In genomic region chr9:135992486-135993408, GRCh38 we compare ENCODE assay signal across 1 cellular context.
TF ChIP-seq lines count a peak whose summit lies in the region.

No MANE protein-coding gene starts in this region.

TF ChIP-seq in HepG2, 621 proteins besides CTCF, POLR2A, EP300 and RAD21 (continued from another document and continues in another):
- no peak for TF ChIP-seq TRIM22 (IDR thresholded peaks at IDR 0.05)
- TF ChIP-seq CENPT (CRISPR knock-in tag; IDR thresholded peaks at IDR 0.05; ENCODE audit: low read depth), result no peak
- 0 out of 2 replicates have a peak, but pooled peaks have one; percentile 5 for TF ChIP-seq ZNF547 (CRISPR knock-in tag; IDR thresholded peaks at IDR 0.05)
- TF ChIP-seq REXO4 (CRISPR knock-in tag; IDR thresholded peaks at IDR 0.05; ENCODE audit: borderline replicate concordance), result no peak
- no peak for TF ChIP-seq LCORL (IDR thresholded peaks at IDR 0.05)
- TF ChIP-seq LCORL (CRISPR knock-in tag; IDR thresholded peaks at IDR 0.05), result peak; percentile 88
- TF ChIP-seq SMAD3 (CRISPR knock-in tag; IDR thresholded peaks at IDR 0.05), result 0 out of 2 replicates have a peak, but pooled peaks have one; percentile 33
- no peak for TF ChIP-seq ZNF570 (CRISPR knock-in tag; IDR thresholded peaks at IDR 0.05; ENCODE audit: borderline replicate concordance)
- 0 out of 2 replicates have a peak, but pooled peaks have one; percentile 43 for TF ChIP-seq IRF9 (CRISPR knock-in tag; IDR thresholded peaks at IDR 0.05; ENCODE audit: borderline replicate concordance)
- TF ChIP-seq SIX4 (CRISPR knock-in tag; IDR thresholded peaks at IDR 0.05), result peak; percentile 13; the same call in 1 of the 2 replicates
- no peak for TF ChIP-seq ZNF839 (CRISPR knock-in tag; IDR thresholded peaks at IDR 0.05; ENCODE audit: borderline replicate concordance)
- TF ChIP-seq SMARCE1 (IDR thresholded peaks at IDR 0.05; ENCODE audit: borderline replicate concordance), result no peak
- TF ChIP-seq ZNF792 (CRISPR knock-in tag; IDR thresholded peaks at IDR 0.05), result peak; percentile 64
- TF ChIP-seq ZNF296 (CRISPR knock-in tag; conservative IDR thresholded peaks at IDR 0.05), result peak; percentile 94
- TF ChIP-seq ZNF501 (CRISPR knock-in tag; IDR thresholded peaks at IDR 0.05), result peak; percentile 87
- TF ChIP-seq THYN1 (CRISPR knock-in tag; IDR thresholded peaks at IDR 0.05; ENCODE audit: borderline replicate concordance, low read depth), result no peak
- TF ChIP-seq IKZF1 (IDR thresholded peaks at IDR 0.05), result no peak
- no peak for TF ChIP-seq SRSF4 (IDR thresholded peaks at IDR 0.05; ENCODE audit: low read depth, low read length, poor library complexity, severe bottlenecking)
- peak; percentile 76 for TF ChIP-seq NCOA2 (CRISPR knock-in tag; IDR thresholded peaks at IDR 0.05)
- no peak for TF ChIP-seq CREB3 (CRISPR knock-in tag; IDR thresholded peaks at IDR 0.05)
- TF ChIP-seq STAG1 (CRISPR knock-in tag; IDR thresholded peaks at IDR 0.05), result peak; percentile 22
- TF ChIP-seq SALL1 (CRISPR knock-in tag; IDR thresholded peaks at IDR 0.05), result peak; percentile 21; the same call in 1 of the 2 replicates
- TF ChIP-seq ZNF562 (CRISPR knock-in tag; IDR thresholded peaks at IDR 0.05; ENCODE audit: borderline replicate concordance), result no peak
- peak; percentile 78 for TF ChIP-seq HOXA3 (CRISPR knock-in tag; IDR thresholded peaks at IDR 0.05)
- no peak for TF ChIP-seq ZNF616 (CRISPR knock-in tag; IDR thresholded peaks at IDR 0.05; ENCODE audit: low read depth)
- TF ChIP-seq HOMEZ (CRISPR knock-in tag; IDR thresholded peaks at IDR 0.05; ENCODE audit: low read depth), result peak; percentile 42; the same call in 1 of the 2 replicates
- TF ChIP-seq PHF20 (CRISPR knock-in tag; IDR thresholded peaks at IDR 0.05), result peak; percentile 49; the same call in 1 of the 2 replicates
- TF ChIP-seq GTF2F1 (IDR thresholded peaks at IDR 0.05; ENCODE audit: low read length), result no peak
- peak; percentile 24; the same call in 1 of the 2 replicates for TF ChIP-seq HNF4A (CRISPR knock-in tag; IDR thresholded peaks at IDR 0.05)
- peak; percentile 46; the same call in 1 of the 2 replicates for TF ChIP-seq ELF4 (CRISPR knock-in tag; IDR thresholded peaks at IDR 0.05; ENCODE audit: borderline replicate concordance)
- no peak; the same call in 1 of the 2 replicates for TF ChIP-seq ZBTB43 (CRISPR knock-in tag; conservative IDR thresholded peaks at IDR 0.05)
- no peak for TF ChIP-seq FOXA1 (IDR thresholded peaks at IDR 0.05)
- TF ChIP-seq FOXA1 (CRISPR knock-in tag; IDR thresholded peaks at IDR 0.05), result peak; percentile 18; the same call in 1 of the 2 replicates
- TF ChIP-seq ZBTB37 (CRISPR knock-in tag; IDR thresholded peaks at IDR 0.05), result 0 out of 2 replicates have a peak, but pooled peaks have one; percentile 44
- TF ChIP-seq NRL (CRISPR knock-in tag; IDR thresholded peaks at IDR 0.05; ENCODE audit: borderline replicate concordance), result peak; percentile 62; the same call in 1 of the 2 replicates
- peak; percentile 6; the same call in 1 of the 2 replicates for TF ChIP-seq ZNF552 (CRISPR knock-in tag; IDR thresholded peaks at IDR 0.05; ENCODE audit: borderline replicate concordance)
- TF ChIP-seq ZNF572 (CRISPR knock-in tag; IDR thresholded peaks at IDR 0.05), result 0 out of 2 replicates have a peak, but pooled peaks have one; percentile 36
- TF ChIP-seq YEATS2 (CRISPR knock-in tag; IDR thresholded peaks at IDR 0.05; ENCODE audit: borderline replicate concordance), result peak; percentile 78
- TF ChIP-seq HNRNPK (IDR thresholded peaks at IDR 0.05; ENCODE audit: low read depth, low read length, poor library complexity, severe bottlenecking), result peak; percentile 38
- peak; percentile 37 for TF ChIP-seq YY1 (IDR thresholded peaks at IDR 0.05; ENCODE audit: insufficient read depth, insufficient replicate concordance, low read depth, low read length)
- TF ChIP-seq TARDBP (CRISPR knock-in tag; IDR thresholded peaks at IDR 0.05), result 0 out of 2 replicates have a peak, but pooled peaks have one; percentile 51
- 0 out of 2 replicates have a peak, but pooled peaks have one; percentile 23 for TF ChIP-seq HNF4G (IDR thresholded peaks at IDR 0.05; ENCODE audit: borderline replicate concordance, low read depth, low read length)
- TF ChIP-seq HNF4G (CRISPR knock-in tag; IDR thresholded peaks at IDR 0.05; ENCODE audit: borderline replicate concordance, low read depth), result peak; percentile 57; the same call in 1 of the 2 replicates
- TF ChIP-seq ZNF331 (CRISPR knock-in tag; IDR thresholded peaks at IDR 0.05), result no peak; the same call in none of the 2 replicates
- TF ChIP-seq ZNF891 (CRISPR knock-in tag; IDR thresholded peaks at IDR 0.05), result no peak
- TF ChIP-seq ZNF333 (CRISPR knock-in tag; IDR thresholded peaks at IDR 0.05; ENCODE audit: borderline replicate concordance), result no peak
- TF ChIP-seq ZBTB2 (CRISPR knock-in tag; IDR thresholded peaks at IDR 0.05; ENCODE audit: low read depth), result peak; percentile 45; the same call in 1 of the 2 replicates
- no peak for TF ChIP-seq CBFB (CRISPR knock-in tag; IDR thresholded peaks at IDR 0.05)
- no peak for TF ChIP-seq TCF12 (IDR thresholded peaks at IDR 0.05)
- 0 out of 2 replicates have a peak, but pooled peaks have one; percentile 30 for TF ChIP-seq TCF12 (CRISPR knock-in tag; IDR thresholded peaks at IDR 0.05)
- no peak for TF ChIP-seq NONO (IDR thresholded peaks at IDR 0.05)
- TF ChIP-seq NONO (CRISPR knock-in tag; conservative IDR thresholded peaks at IDR 0.05), result peak; percentile 79; the same call in 1 of the 2 replicates
- TF ChIP-seq BRD4 (CRISPR knock-in tag; IDR thresholded peaks at IDR 0.05), result no peak; the same call in none of the 2 replicates
- peak; percentile 32; the same call in 1 of the 2 replicates for TF ChIP-seq NCOR1 (IDR thresholded peaks at IDR 0.05; ENCODE audit: borderline replicate concordance, low read length)
- peak; percentile 64; the same call in 1 of the 2 replicates for TF ChIP-seq ZNF503 (CRISPR knock-in tag; IDR thresholded peaks at IDR 0.05)
- TF ChIP-seq ZNF136 (CRISPR knock-in tag; IDR thresholded peaks at IDR 0.05; ENCODE audit: low read depth), result no peak
- 0 out of 2 replicates have a peak, but pooled peaks have one; percentile 30 for TF ChIP-seq RNF2 (conservative IDR thresholded peaks at IDR 0.05; ENCODE audit: low read depth)
- TF ChIP-seq ZNF660 (CRISPR knock-in tag; IDR thresholded peaks at IDR 0.05; ENCODE audit: borderline replicate concordance, low read depth), result no peak
- no peak for TF ChIP-seq NCOA5 (CRISPR knock-in tag; IDR thresholded peaks at IDR 0.05)
- TF ChIP-seq POLR2AphosphoS2 (IDR thresholded peaks at IDR 0.05; ENCODE audit: low read depth, low read length), result no peak
- TF ChIP-seq GMEB1 (CRISPR knock-in tag; IDR thresholded peaks at IDR 0.05; ENCODE audit: borderline replicate concordance), result no peak
- TF ChIP-seq MBNL3 (CRISPR knock-in tag; conservative IDR thresholded peaks at IDR 0.05), result no peak
- TF ChIP-seq ZNF33A (CRISPR knock-in tag; IDR thresholded peaks at IDR 0.05; ENCODE audit: borderline replicate concordance), result no peak
- peak; percentile 89 for TF ChIP-seq ZNF564 (CRISPR knock-in tag; IDR thresholded peaks at IDR 0.05)
